ENCODE assay signal across 1 cellular context in the genomic region with DNA sequence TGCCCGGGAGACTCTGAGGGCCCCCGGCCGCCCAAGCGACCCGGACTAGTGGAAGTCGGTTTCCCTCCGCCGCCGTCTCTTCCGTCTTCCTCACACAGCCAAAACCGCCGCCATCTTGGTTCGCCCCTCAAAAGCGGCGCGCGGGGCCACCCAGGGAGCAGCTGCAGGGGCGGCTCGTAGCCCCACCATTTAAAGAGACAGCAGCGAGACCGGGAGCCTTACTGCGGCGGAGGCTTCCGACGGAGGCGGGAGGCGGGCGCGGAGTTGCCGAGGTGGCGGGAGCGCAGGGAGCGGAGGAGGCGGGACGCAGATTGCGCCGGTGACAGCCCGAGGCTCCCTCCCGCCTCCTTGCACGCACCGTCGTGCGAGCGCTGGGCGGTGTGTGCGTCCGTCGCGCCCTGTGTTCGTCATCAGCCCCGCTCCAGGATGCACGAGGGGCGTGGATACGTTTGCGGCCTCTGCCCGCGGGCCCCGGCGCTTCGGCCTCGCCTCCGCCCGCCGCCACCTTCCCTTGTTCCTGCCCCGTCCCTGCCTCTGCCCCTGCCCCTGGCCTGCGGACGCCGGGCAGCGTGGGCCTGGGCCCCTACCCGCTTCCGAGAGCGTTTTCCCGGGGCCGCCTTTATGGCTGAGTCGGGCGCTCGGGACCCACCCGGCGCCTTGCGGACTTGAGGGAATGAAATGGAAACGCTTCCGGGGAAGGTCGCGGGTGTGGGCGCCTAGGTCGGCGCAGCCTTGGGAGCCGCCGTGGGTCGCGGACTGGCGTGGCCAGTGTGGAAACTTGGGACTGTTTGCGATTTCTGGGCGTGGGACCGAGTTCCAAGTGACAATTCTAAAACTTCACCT.
TF ChIP-seq lines count a peak whose summit lies in the region.

Gene PPP4R3A (minus strand): TSS at position 140 of the 843 bp plus-strand sequence. CDS start 663 bp downstream, outside the sequence.

TF ChIP-seq in K562, 482 proteins besides CTCF, POLR2A, EP300 and RAD21 (continued from another document and continues in another):
- TF ChIP-seq CLOCK (CRISPR knock-in tag; IDR thresholded peaks at IDR 0.05; ENCODE audit: borderline replicate concordance) = no peak
- TF ChIP-seq ZNF584 (CRISPR knock-in tag; IDR thresholded peaks at IDR 0.05; ENCODE audit: low read depth) = no peak
- TF ChIP-seq KDM1A (IDR thresholded peaks at IDR 0.05) = no peak
- TF ChIP-seq ZNF121 (CRISPR knock-in tag; conservative IDR thresholded peaks at IDR 0.05) = no peak
- TF ChIP-seq CEBPB (tag; IDR thresholded peaks at IDR 0.05) = no peak
- TF ChIP-seq SIRT6 (IDR thresholded peaks at IDR 0.05; ENCODE audit: low read depth, low read length) = no peak
- no peak for TF ChIP-seq RBM15 (IDR thresholded peaks at IDR 0.05; ENCODE audit: insufficient read depth, low read length)
- TF ChIP-seq ELF4 (CRISPR knock-in tag; IDR thresholded peaks at IDR 0.05) = no peak
- TF ChIP-seq ZNF134 (CRISPR knock-in tag; conservative IDR thresholded peaks at IDR 0.05) = no peak
- TF ChIP-seq KLF10 (CRISPR knock-in tag; IDR thresholded peaks at IDR 0.05) = no peak
- no peak; the same call in 1 of the 2 replicates for TF ChIP-seq GTF2F1 (IDR thresholded peaks at IDR 0.05; ENCODE audit: low read depth, low read length)
- no peak for TF ChIP-seq ZNF212 (CRISPR knock-in tag; IDR thresholded peaks at IDR 0.05)
- no peak for TF ChIP-seq FOXK1 (CRISPR knock-in tag; IDR thresholded peaks at IDR 0.05; ENCODE audit: borderline replicate concordance)
- TF ChIP-seq REST (CRISPR knock-in tag; IDR thresholded peaks at IDR 0.05; ENCODE audit: low read depth) = no peak
- peak; percentile 94 for TF ChIP-seq EP400 (IDR thresholded peaks at IDR 0.05)
- TF ChIP-seq SIX5 (IDR thresholded peaks at IDR 0.05; ENCODE audit: borderline replicate concordance in 1 of 2, insufficient read depth in 1 of 2, low read depth in 1 of 2, low read length in 2 of 2) = 0 out of 4 replicates have a peak, but pooled peaks of 1 of the 2 experiments have one; percentile 19
- TF ChIP-seq RBM34 (IDR thresholded peaks at IDR 0.05; ENCODE audit: borderline replicate concordance, insufficient read depth, low read length) = 0 out of 2 replicates have a peak, but pooled peaks have one; percentile 74
- 0 out of 2 replicates have a peak, but pooled peaks have one; percentile 70 for TF ChIP-seq CAMTA2 (CRISPR knock-in tag; conservative IDR thresholded peaks at IDR 0.05)
- TF ChIP-seq ZNF655 (CRISPR knock-in tag; IDR thresholded peaks at IDR 0.05) = no peak
- TF ChIP-seq ZNF507 (tag; conservative IDR thresholded peaks at IDR 0.05) = no peak
- peak; percentile 37; the same call in 1 of the 2 replicates for TF ChIP-seq CBX5 (IDR thresholded peaks at IDR 0.05; ENCODE audit: borderline replicate concordance, low read depth)
- TF ChIP-seq E2F8 (IDR thresholded peaks at IDR 0.05; ENCODE audit: low read depth, partially characterized antibody) = peak; percentile 59
- no peak for TF ChIP-seq NCOA2 (IDR thresholded peaks at IDR 0.05; ENCODE audit: partially characterized antibody in 2 of 2)
- 0 out of 2 replicates have a peak, but pooled peaks have one; percentile 20 for TF ChIP-seq JUN (IDR thresholded peaks at IDR 0.05; ENCODE audit: borderline replicate concordance, low read depth, low read length)
- no peak for TF ChIP-seq JUN (CRISPR knock-in tag; IDR thresholded peaks at IDR 0.05; ENCODE audit: borderline replicate concordance)
- no peak for TF ChIP-seq PHB2 (IDR thresholded peaks at IDR 0.05; ENCODE audit: low read depth)
- no peak for TF ChIP-seq PHF21A (IDR thresholded peaks at IDR 0.05; ENCODE audit: borderline replicate concordance, low read depth)
- TF ChIP-seq NRF1 (conservative IDR thresholded peaks at IDR 0.05 in 1 of 2, IDR thresholded peaks at IDR 0.05 in 1 of 2) = peak; percentile 85 to 89
- TF ChIP-seq MECOM (CRISPR knock-in tag; IDR thresholded peaks at IDR 0.05) = no peak
- TF ChIP-seq HDAC6 (IDR thresholded peaks at IDR 0.05; ENCODE audit: low read depth, low read length) = 0 out of 2 replicates have a peak, but pooled peaks have one; percentile 45
- TF ChIP-seq PREB (CRISPR knock-in tag; IDR thresholded peaks at IDR 0.05) = no peak
- no peak for TF ChIP-seq CEBPG (CRISPR knock-in tag; IDR thresholded peaks at IDR 0.05)
- no peak for TF ChIP-seq CEBPG (tag; conservative IDR thresholded peaks at IDR 0.05 in 1 of 2, IDR thresholded peaks at IDR 0.05 in 1 of 2)
- TF ChIP-seq ZBTB8A (IDR thresholded peaks at IDR 0.05; ENCODE audit: partially characterized antibody) = no peak
- 0 out of 2 replicates have a peak, but pooled peaks have one; percentile 32 for TF ChIP-seq ZBTB1 (CRISPR knock-in tag; IDR thresholded peaks at IDR 0.05; ENCODE audit: borderline replicate concordance, low read depth)
- TF ChIP-seq NFRKB (IDR thresholded peaks at IDR 0.05; ENCODE audit: low read depth) = peak; percentile 97
- no peak for TF ChIP-seq SMARCA5 (IDR thresholded peaks at IDR 0.05)
- TF ChIP-seq BCOR (IDR thresholded peaks at IDR 0.05) = peak; percentile 4; the same call in 1 of the 2 replicates
- no peak for TF ChIP-seq HIVEP1 (CRISPR knock-in tag; IDR thresholded peaks at IDR 0.05)
- no peak for TF ChIP-seq ZNF75A (CRISPR knock-in tag; IDR thresholded peaks at IDR 0.05)
- no peak for TF ChIP-seq ZNF57 (CRISPR knock-in tag; IDR thresholded peaks at IDR 0.05)
- TF ChIP-seq ZNF395 (CRISPR knock-in tag; IDR thresholded peaks at IDR 0.05) = no peak
- TF ChIP-seq STAT5B (CRISPR knock-in tag; IDR thresholded peaks at IDR 0.05) = no peak
- no peak for TF ChIP-seq PPARD (CRISPR knock-in tag; IDR thresholded peaks at IDR 0.05)
- TF ChIP-seq MYNN (IDR thresholded peaks at IDR 0.05) = no peak
- TF ChIP-seq MYNN (CRISPR knock-in tag; IDR thresholded peaks at IDR 0.05) = no peak
- TF ChIP-seq BACH1 (tag; IDR thresholded peaks at IDR 0.05) = no peak
- peak; percentile 82 for TF ChIP-seq EGR1 (conservative IDR thresholded peaks at IDR 0.05)
- TF ChIP-seq TAF1 (IDR thresholded peaks at IDR 0.05; ENCODE audit: control insufficient read depth, extremely low read depth, insufficient read depth, low read length, severe bottlenecking) = peak; percentile 95
- 0 out of 2 replicates have a peak, but pooled peaks have one; percentile 52 for TF ChIP-seq THAP7 (CRISPR knock-in tag; IDR thresholded peaks at IDR 0.05)
- peak in 1 of 2 experiments; percentile 48; a peak in 1 of 4 replicates for TF ChIP-seq TEAD1 (CRISPR knock-in tag; IDR thresholded peaks at IDR 0.05)
- TF ChIP-seq RBFOX2 (IDR thresholded peaks at IDR 0.05; ENCODE audit: low read depth, low read length) = peak; percentile 95
- TF ChIP-seq ZNF143 (CRISPR knock-in tag; IDR thresholded peaks at IDR 0.05) = 0 out of 2 replicates have a peak, but pooled peaks have one; percentile 28
- TF ChIP-seq MED1 (CRISPR knock-in tag; IDR thresholded peaks at IDR 0.05; ENCODE audit: borderline replicate concordance) = no peak
- TF ChIP-seq SNRNP70 (optimal IDR thresholded peaks at IDR 0.05; ENCODE audit: low read depth, low read length) = no peak
- TF ChIP-seq NFIC (IDR thresholded peaks at IDR 0.05) = peak; percentile 16; the same call in 1 of the 2 replicates
